In the genomic region with DNA sequence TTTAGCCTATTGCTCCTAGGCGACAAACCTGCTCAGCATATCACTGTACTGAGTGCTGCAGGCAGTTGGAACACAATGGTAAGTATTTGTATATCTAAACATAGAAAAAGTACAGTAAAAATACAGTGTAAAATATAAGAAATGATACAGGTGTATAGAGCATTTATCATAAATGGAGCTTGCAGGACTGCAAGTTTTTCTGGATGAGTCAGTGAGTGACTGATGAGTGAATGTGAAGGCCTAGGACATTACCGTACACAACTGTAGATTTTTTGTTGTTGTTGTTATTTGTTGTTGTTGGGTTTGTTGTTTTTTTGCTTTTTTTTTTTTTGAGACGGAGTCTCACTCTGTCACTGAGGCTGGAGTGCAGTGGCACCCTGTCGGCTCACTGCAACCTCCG, we compare ENCODE assay signal across 30 cellular contexts.
"Had no signal": no experiment of that assay in that cellular context is flagged by ENCODE, and none has a peak within 500 bp of the region (broad histone marks: within the 10 kb centered on the region; RNA-seq: fewer than 3 reads in every experiment).

No MANE protein-coding gene starts in this region.

- H3K9me3 Mint-ChIP-seq: immature natural killer cell; naive thymus-derived CD8-positive, alpha-beta T cell; nephron; neural crest cell; stimulated activated naive B cell treated with anti-CD40 and anti-IgM and Interleukin-4, amounts not matched to agents 10 μg/mL and 1 μg/mL and 100 μg/mL, for 72 hours had no signal

- FAIRE-seq: islet of Langerhans, kidney, pancreas had no signal

- H3K27ac Mint-ChIP-seq: immature natural killer cell; naive thymus-derived CD8-positive, alpha-beta T cell; stimulated activated naive B cell treated with anti-CD40 and anti-IgM and Interleukin-4, amounts not matched to agents 10 μg/mL and 1 μg/mL and 100 μg/mL, for 72 hours had no signal

- DNase-seq: immature natural killer cell; kidney; left colon; left lung; lower lobe of right lung; mammary epithelial cell; mesenchymal stem cell; naive thymus-derived CD8-positive, alpha-beta T cell; nucleus accumbens; pancreas; posterior cingulate gyrus; retina; right cardiac atrium; stimulated activated CD4-positive, alpha-beta T cell treated with anti-CD3 and anti-CD28 coated beads, Interleukin-12 subunit alpha, Interleukin-12 subunit beta, amount 100 ng/mL, for 4 hours; stimulated activated CD4-positive, alpha-beta T cell treated with anti-CD3 and anti-CD28 coated beads, Interleukin-15, amount 100 ng/mL, for 24 hours; stimulated activated CD4-positive, alpha-beta T cell treated with anti-CD3 and anti-CD28 coated beads, Interleukin-2, amount 100 ng/mL, for 24 hours; stimulated activated CD4-positive, alpha-beta T cell treated with anti-CD3 and anti-CD28 coated beads, Interleukin-4, amount 100 ng/mL, for 1 hour; stimulated activated naive B cell treated with anti-CD40 and anti-IgM and Interleukin-4, amounts not matched to agents 10 μg/mL and 1 μg/mL and 100 μg/mL, for 72 hours; stimulated activated naive CD8-positive, alpha-beta T cell treated with anti-CD3 and anti-CD28 coated beads, Interleukin-15, Interleukin-2, amounts not matched to agents 100 U/mL and 50 U/mL, for 24 hours; stomach; testis; thyroid gland; transverse colon; upper lobe of left lung had no signal

- H3K27me3 Mint-ChIP-seq: naive thymus-derived CD8-positive, alpha-beta T cell; stimulated activated naive B cell treated with anti-CD40 and anti-IgM and Interleukin-4, amounts not matched to agents 10 μg/mL and 1 μg/mL and 100 μg/mL, for 72 hours had no signal

- H3K36me3 ChIP-seq: left lung, lower lobe of right lung, pancreas, prostate gland, thyroid gland, transverse colon, upper lobe of left lung, vagina had no signal

- H3K4me1 Mint-ChIP-seq: immature natural killer cell; naive thymus-derived CD8-positive, alpha-beta T cell; nephron; neural crest cell; stimulated activated naive B cell treated with anti-CD40 and anti-IgM and Interleukin-4, amounts not matched to agents 10 μg/mL and 1 μg/mL and 100 μg/mL, for 72 hours had no signal

- H3K4me1 ChIP-seq: left lung, lower lobe of right lung, pancreas, prostate gland, stomach, thyroid gland, upper lobe of left lung, vagina had no signal

- H3K9me3 ChIP-seq: left lung, lower lobe of right lung, pancreas, prostate gland, stomach, testis, thyroid gland, transverse colon, upper lobe of left lung, vagina had no signal

- H3K27me3 ChIP-seq: left lung, pancreas, stomach, testis, thyroid gland, transverse colon, upper lobe of left lung, vagina had no signal

- H3K4me3 Mint-ChIP-seq: immature natural killer cell; naive thymus-derived CD8-positive, alpha-beta T cell; nephron; neural crest cell; stimulated activated naive B cell treated with anti-CD40 and anti-IgM and Interleukin-4, amounts not matched to agents 10 μg/mL and 1 μg/mL and 100 μg/mL, for 72 hours had no signal

- H3K4me3 ChIP-seq: left lung, lower lobe of right lung, pancreas, prostate gland, skin epidermis, stomach, testis, thyroid gland, transverse colon, upper lobe of left lung, vagina had no signal
